Comparison of ENCODE assay signal across 10 cellular contexts in genomic region chr12:461425-461824, GRCh38. TPM values are rescaled to one million over a fixed set of nuclear protein-coding genes. Genes with fewer than 3 reads are reported as not detected.
DNase-seq lines count a peak whose midpoint lies in the region; ATAC-seq and TF ChIP-seq lines count a peak whose summit lies in the region.
"Had no signal": no experiment of that assay in that cellular context is flagged by ENCODE, and none has a peak within 500 bp of the region (broad histone marks: within the 10 kb centered on the region; RNA-seq: fewer than 3 reads in every experiment).

No MANE protein-coding gene starts in this region.

- no peak for DNase-seq in T-helper 2 cell treated with Interferon-gamma antibody and Interleukin-4, amounts not matched to agents 5 μg/mL and 100 μg/mL, for 36 hours (ENCODE audit: low spot score)
- no peak for DNase-seq in T-helper 2 cell
- DNase-seq in RKO (ENCODE audit: low spot score): peak; percentile 11
- DNase-seq in progenitor cell of endocrine pancreas (ENCODE audit: low spot score, unreplicated experiment): no peak
- DNase-seq in NCI-H146 (lab: John Stamatoyannopoulos, UW): no peak
- DNase-seq in AML-193 (lab: John Stamatoyannopoulos, UW): no peak
- DNase-seq: NCI-H1436 treated with DMSO at 0.1 percent for 48 hours had no signal

- peak; percentile 42 for ATAC-seq in esophagus mucosa
- ATAC-seq in HG03175 (IDR thresholded peaks at IDR 0.05; ENCODE audit: unreplicated experiment): no peak
- ATAC-seq: sciatic nerve had no signal

- TF ChIP-seq CTCF in progenitor cell of endocrine pancreas (IDR thresholded peaks at IDR 0.05; ENCODE audit: unreplicated experiment): no peak

- peaks cover 73% of the 10 kb centered on the region for H3K27me3 Mint-ChIP-seq in T-helper 2 cell treated with Interferon-gamma antibody and Interleukin-4, amounts not matched to agents 5 μg/mL and 100 μg/mL, for 36 hours (ENCODE audit: low read depth)
- peaks cover 52% of the 10 kb centered on the region for H3K27me3 Mint-ChIP-seq in progenitor cell of endocrine pancreas

- peaks cover 2% of the 10 kb centered on the region for H3K36me3 Mint-ChIP-seq in T-helper 2 cell treated with Interferon-gamma antibody and Interleukin-4, amounts not matched to agents 5 μg/mL and 100 μg/mL, for 36 hours (ENCODE audit: low read depth)
- peaks cover 4% of the 10 kb centered on the region for H3K36me3 Mint-ChIP-seq in progenitor cell of endocrine pancreas (ENCODE audit: insufficient read depth)

- peaks cover 9% of the 10 kb centered on the region for H3K4me1 Mint-ChIP-seq in T-helper 2 cell treated with Interferon-gamma antibody and Interleukin-4, amounts not matched to agents 5 μg/mL and 100 μg/mL, for 36 hours (ENCODE audit: low read depth)
- H3K4me1 Mint-ChIP-seq in progenitor cell of endocrine pancreas (ENCODE audit: low read depth): peaks cover 28% of the 10 kb centered on the region

- no peak overlapping the region for H3K27ac Mint-ChIP-seq in T-helper 2 cell treated with Interferon-gamma antibody and Interleukin-4, amounts not matched to agents 5 μg/mL and 100 μg/mL, for 36 hours
- H3K27ac Mint-ChIP-seq in progenitor cell of endocrine pancreas: peak overlapping the region; percentile 65

- peak overlapping the region; percentile 89 for H3K4me3 Mint-ChIP-seq in T-helper 2 cell treated with Interferon-gamma antibody and Interleukin-4, amounts not matched to agents 5 μg/mL and 100 μg/mL, for 36 hours
- H3K4me3 Mint-ChIP-seq in progenitor cell of endocrine pancreas (ENCODE audit: low read depth): peak overlapping the region; percentile 81

- no peaks in the 10 kb centered on the region for H3K9me3 Mint-ChIP-seq in T-helper 2 cell treated with Interferon-gamma antibody and Interleukin-4, amounts not matched to agents 5 μg/mL and 100 μg/mL, for 36 hours
- no peaks in the 10 kb centered on the region for H3K9me3 Mint-ChIP-seq in progenitor cell of endocrine pancreas (ENCODE audit: low read depth)

RNA-seq across cellular contexts. Expression of gene B4GALNT3, which starts 1.7 kb away (rescaled TPM):
- total RNA-seq in esophagus mucosa (25.9 TPM), progenitor cell of endocrine pancreas (58.3 and 67.0 TPM in 2 replicates)

RNA-seq across cellular contexts. Expression of gene CCDC77, which starts 60.0 kb away (rescaled TPM):
- total RNA-seq in esophagus mucosa: 5.9 TPM
- 33.4 and 38.8 TPM in 2 replicates for total RNA-seq in progenitor cell of endocrine pancreas
